In the genomic region with DNA sequence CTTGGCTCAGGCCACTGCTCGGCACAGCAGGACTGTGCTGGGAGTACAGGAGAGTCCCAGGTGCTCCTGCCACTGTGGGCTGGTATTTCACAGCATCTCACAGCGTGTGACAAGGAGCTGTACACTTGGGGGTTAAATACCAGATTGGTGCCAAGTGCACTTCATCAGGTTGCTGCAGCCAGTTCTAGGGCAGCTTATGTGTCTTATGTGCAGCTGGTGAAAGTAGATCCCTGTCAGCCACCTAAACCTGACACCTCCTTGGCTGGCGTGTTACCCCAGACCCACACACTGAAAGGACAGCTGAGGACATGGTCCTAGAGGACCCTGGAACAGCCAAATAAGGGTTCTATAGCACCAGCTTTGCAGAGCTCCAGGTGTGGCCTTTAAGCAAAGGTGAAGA, we compare ENCODE assay signal across 29 cellular contexts. TPM values are rescaled to one million over a fixed set of nuclear protein-coding genes. Genes with fewer than 3 reads are reported as not detected.
A peak's percentile ranks its signal among the peaks of the same experiment; 100 is the strongest.
DNase-seq lines count a peak whose midpoint lies in the region; ATAC-seq and TF ChIP-seq lines count a peak whose summit lies in the region.
"Had no signal": no experiment of that assay in that cellular context is flagged by ENCODE, and none has a peak within 500 bp of the region (broad histone marks: within the 10 kb centered on the region; RNA-seq: fewer than 3 reads in every experiment).

No MANE protein-coding gene starts in this region.

- no peak for TF ChIP-seq POLR2A in GM18505 (IDR thresholded peaks at IDR 0.05; ENCODE audit: borderline replicate concordance, extremely low read depth, insufficient read depth, insufficient read length)

- H3K4me1 Mint-ChIP-seq in activated naive CD8-positive, alpha-beta T cell treated with anti-CD3 and anti-CD28 coated beads for 36 hours: peaks cover under 1% of the 10 kb centered on the region
- H3K4me1 Mint-ChIP-seq in glutamatergic neuron (ENCODE audit: low read depth, unreplicated experiment): peaks cover 5% of the 10 kb centered on the region
- H3K4me1 Mint-ChIP-seq: activated T-helper 17 cell treated with anti-CD3 and anti-CD28 coated beads, Interleukin-2, amount 50 U/mL, for 72 hours; memory B cell had no signal

- H3K9me3 Mint-ChIP-seq in activated naive CD8-positive, alpha-beta T cell treated with anti-CD3 and anti-CD28 coated beads for 36 hours: no peaks in the 10 kb centered on the region
- peaks cover 2% of the 10 kb centered on the region for H3K9me3 Mint-ChIP-seq in glutamatergic neuron (ENCODE audit: unreplicated experiment)
- H3K9me3 Mint-ChIP-seq: activated T-helper 17 cell treated with anti-CD3 and anti-CD28 coated beads, Interleukin-2, amount 50 U/mL, for 72 hours; memory B cell had no signal

- H3K4me3 Mint-ChIP-seq in activated naive CD8-positive, alpha-beta T cell treated with anti-CD3 and anti-CD28 coated beads for 36 hours: no peak overlapping the region
- no peak overlapping the region for H3K4me3 Mint-ChIP-seq in glutamatergic neuron (ENCODE audit: unreplicated experiment)
- H3K4me3 Mint-ChIP-seq: activated CD8-positive, alpha-beta T cell treated with anti-CD3 and anti-CD28 coated beads, Interleukin-2, amount 10 ng/mL, durations not matched to agents 7 days and 5 days; activated T-helper 17 cell treated with anti-CD3 and anti-CD28 coated beads, Interleukin-2, amount 50 U/mL, for 72 hours; memory B cell had no signal

- H3K4me1 ChIP-seq in psoas muscle: peaks cover 7% of the 10 kb centered on the region

- H3K9me3 ChIP-seq in psoas muscle: no peaks in the 10 kb centered on the region
- H3K9me3 ChIP-seq: BLaER1 treated with 17β-estradiol and CSF1 and Interleukin-3, amounts not matched to agents 10 nM and 100 nM; ovary; SJCRH30 had no signal

- H3K27ac ChIP-seq in C4-2B (peak overlapping the region; percentile 25; the same call in 1 of the 2 replicates), psoas muscle (no peak overlapping the region)
- H3K27ac ChIP-seq: BLaER1 treated with 17β-estradiol and CSF1 and Interleukin-3, amounts not matched to agents 10 nM and 100 nM; brain microvascular endothelial cell; hepatocyte; ovary; SJCRH30 had no signal

- peak; percentile 84 for DNase-seq in DMS79 treated with DMSO at 0.1 percent for 48 hours (lab: John Stamatoyannopoulos, UW)
- DNase-seq in NCI-H524 treated with DMSO at 0.1 percent for 48 hours (lab: John Stamatoyannopoulos, UW): peak; percentile 95
- no peak for DNase-seq in psoas muscle
- no peak for DNase-seq in activated naive CD8-positive, alpha-beta T cell treated with anti-CD3 and anti-CD28 coated beads for 36 hours
- DNase-seq in glutamatergic neuron: no peak
- DNase-seq: activated CD4-positive, alpha-beta T cell treated with anti-CD3 and anti-CD28 coated beads for 4 hours; activated CD8-positive, alpha-beta T cell treated with anti-CD3 and anti-CD28 coated beads, Interleukin-2, amount 10 ng/mL, durations not matched to agents 7 days and 5 days; activated naive CD4-positive, alpha-beta T cell treated with anti-CD3 and anti-CD28 coated beads, Interleukin-2, amount 50 U/mL, for 16 hours; amygdala; brain microvascular endothelial cell; GF-D8; IMR-90; kidney glomerular epithelial cell; NCI-H146; NCI-H2227 treated with DMSO at 0.1 percent for 48 hours; NCI-H82; ovary; retina; stimulated activated naive CD4-positive, alpha-beta T cell treated with Interleukin-2 at 50 U/mL for 16 hours; SW 1271; T-helper 9 cell had no signal

- intact Hi-C loops in psoas muscle (cut with DNase I): no loop called here

- ATAC-seq in psoas muscle (peak; percentile 84 to 94 (median 90)), GM18505 (IDR thresholded peaks at IDR 0.05; ENCODE audit: unreplicated experiment) (no peak)
- ATAC-seq: activated CD8-positive, alpha-beta T cell treated with anti-CD3 and anti-CD28 coated beads, Interleukin-2, amount 10 ng/mL, durations not matched to agents 7 days and 5 days; activated T-helper 17 cell treated with anti-CD3 and anti-CD28 coated beads, Interleukin-2, amount 50 U/mL, for 72 hours had no signal

- no peaks in the 10 kb centered on the region for H3K27me3 ChIP-seq in psoas muscle (ENCODE audit: insufficient read depth in 3 of 3, low read length in 2 of 3)
- H3K27me3 ChIP-seq: BLaER1 treated with 17β-estradiol and CSF1 and Interleukin-3, amounts not matched to agents 10 nM and 100 nM; brain microvascular endothelial cell; hepatocyte; ovary; SJCRH30 had no signal

- TF ChIP-seq CTCF in C4-2B (conservative IDR thresholded peaks at IDR 0.05) (no peak), psoas muscle (IDR thresholded peaks at IDR 0.05) (no peak), glutamatergic neuron (IDR thresholded peaks at IDR 0.05; ENCODE audit: partially characterized antibody, unreplicated experiment) (no peak)

- 29 to 47% (median 32%) methylated on average over 3 of the region's 3 CpGs for WGBS in psoas muscle, 3 donors

- H3K36me3 Mint-ChIP-seq in activated naive CD8-positive, alpha-beta T cell treated with anti-CD3 and anti-CD28 coated beads for 36 hours: no peaks in the 10 kb centered on the region
- peaks cover 3% of the 10 kb centered on the region for H3K36me3 Mint-ChIP-seq in glutamatergic neuron (ENCODE audit: unreplicated experiment)
- H3K36me3 Mint-ChIP-seq: memory B cell had no signal

- no peak overlapping the region for H3K4me3 ChIP-seq in psoas muscle
- H3K4me3 ChIP-seq: BLaER1 treated with 17β-estradiol and CSF1 and Interleukin-3, amounts not matched to agents 10 nM and 100 nM; hepatocyte; ovary; SJCRH30; smooth muscle cell had no signal

- H3K27ac Mint-ChIP-seq in activated naive CD8-positive, alpha-beta T cell treated with anti-CD3 and anti-CD28 coated beads for 36 hours: no peak overlapping the region
- no peak overlapping the region for H3K27ac Mint-ChIP-seq in glutamatergic neuron (ENCODE audit: unreplicated experiment)
- H3K27ac Mint-ChIP-seq: activated CD8-positive, alpha-beta T cell treated with anti-CD3 and anti-CD28 coated beads, Interleukin-2, amount 10 ng/mL, durations not matched to agents 7 days and 5 days; activated T-helper 17 cell treated with anti-CD3 and anti-CD28 coated beads, Interleukin-2, amount 50 U/mL, for 72 hours; memory B cell had no signal

- H3K27me3 Mint-ChIP-seq in activated naive CD8-positive, alpha-beta T cell treated with anti-CD3 and anti-CD28 coated beads for 36 hours: no peaks in the 10 kb centered on the region
- peaks cover 2% of the 10 kb centered on the region for H3K27me3 Mint-ChIP-seq in glutamatergic neuron (ENCODE audit: unreplicated experiment)

- no peaks in the 10 kb centered on the region for H3K36me3 ChIP-seq in psoas muscle (ENCODE audit: insufficient read depth in 1 of 2, low read depth in 1 of 2)
- H3K36me3 ChIP-seq: BLaER1 treated with 17β-estradiol and CSF1 and Interleukin-3, amounts not matched to agents 10 nM and 100 nM; brain microvascular endothelial cell; ovary; SJCRH30 had no signal

RNA-seq across cellular contexts. Expression of a gene that starts 18.9 kb away (rescaled TPM):
- 1 to 10 TPM; 1.1 to 4.5 (median 2.5) TPM for total RNA-seq in psoas muscle
- polyA plus RNA-seq in psoas muscle: 1 to 10 TPM; 1.4 to 3.4 (median 2.5) TPM
- total RNA-seq in activated naive CD8-positive, alpha-beta T cell treated with anti-CD3 and anti-CD28 coated beads for 36 hours: 1 to 10 TPM; 2.4 to 3.3 TPM
- total RNA-seq in glutamatergic neuron (ENCODE audit: unreplicated experiment): 32.4 TPM

RNA-seq across cellular contexts. Expression of a gene that starts 48.1 kb away (rescaled TPM):
- total RNA-seq in psoas muscle (10 to 100 TPM; 12.3 to 25.2 (median 18.0) TPM), glutamatergic neuron (ENCODE audit: unreplicated experiment) (24.3 TPM)
- 10 to 100 TPM; 32.3 to 50.6 (median 45.1) TPM for polyA plus RNA-seq in psoas muscle
- total RNA-seq in activated naive CD8-positive, alpha-beta T cell treated with anti-CD3 and anti-CD28 coated beads for 36 hours: 10 to 100 TPM; 17.5 to 18.2 TPM

Comparison
In these comparisons a context has a peak if more than half of its experiments do, and no peak if none do; other contexts are left out.
1. DNase-seq: peak in DMS79 treated with DMSO at 0.1 percent for 48 hours (single experiment) and NCI-H524 treated with DMSO at 0.1 percent for 48 hours (single experiment); none in psoas muscle (0 of 2), activated naive CD8-positive, alpha-beta T cell treated with anti-CD3 and anti-CD28 coated beads for 36 hours (single experiment) and glutamatergic neuron (single experiment).